In genomic region chr15:49323207-49323606, GRCh38 we compare ENCODE assay signal across 31 cellular contexts.
"Had no signal": no experiment of that assay in that cellular context is flagged by ENCODE, and none has a peak within 500 bp of the region (broad histone marks: within the 10 kb centered on the region; RNA-seq: fewer than 3 reads in every experiment).

No MANE protein-coding gene starts in this region.

- H3K36me3 ChIP-seq: cardiac muscle cell had no signal

- H2AFZ ChIP-seq: hepatocyte had no signal

- H3K4me1 ChIP-seq: right atrium auricular region, tibial nerve had no signal

- DNase-seq: activated CD4-positive, alpha-beta memory T cell treated with anti-CD3 and anti-CD28 coated beads for 36 hours; activated CD4-positive, alpha-beta T cell treated with anti-CD3 and anti-CD28 coated beads, Interleukin-2, amount 10 ng/mL, durations not matched to agents 24 days and 14 days; activated CD4-positive, CD25-positive, alpha-beta regulatory T cell treated with anti-CD3 and anti-CD28 coated beads, Interleukin-2, amount 50 U/mL, for 72 hours; activated CD8-positive, alpha-beta memory T cell treated with anti-CD3 and anti-CD28 coated beads, Interleukin-2, amount 50 U/mL, for 4 hours; activated gamma-delta T cell treated with Interleukin-2 at 50 U/mL for 16 hours; activated naive CD4-positive, alpha-beta T cell treated with anti-CD3 and anti-CD28 coated beads, Interleukin-2, amount 50 U/mL, for 16 hours; activated T-cell treated with anti-CD3 and anti-CD28 coated beads, Interleukin-2, amount 50 U/mL, for 1 hour; dorsolateral prefrontal cortex; effector memory CD4-positive, alpha-beta T cell; erythroblast; immature natural killer cell; kidney; left colon; mesenchymal stem cell; natural killer cell; stimulated activated CD4-positive, alpha-beta T cell treated with anti-CD3 and anti-CD28 coated beads, Interleukin-1b, Interleukin-23, amount 100 ng/mL, for 48 hours; stimulated activated CD4-positive, alpha-beta T cell treated with anti-CD3 and anti-CD28 coated beads, Interleukin-4, amount 100 ng/mL, for 4 hours; stimulated activated CD8-positive, alpha-beta memory T cell treated with anti-CD3 and anti-CD28 coated beads, Interleukin-4, amount 100 ng/mL, for 48 hours; stimulated activated naive B cell treated with anti-CD40 and anti-IgM and Interleukin-4, amounts not matched to agents 10 μg/mL and 1 μg/mL and 100 μg/mL, for 72 hours; T-helper 9 cell; WERI-Rb-1 had no signal

- H3K27me3 ChIP-seq: cardiac muscle cell, dorsolateral prefrontal cortex, gastroesophageal sphincter, hepatocyte, right atrium auricular region, tibial nerve had no signal

- H3K4me3 Mint-ChIP-seq: activated CD4-positive, alpha-beta memory T cell treated with anti-CD3 and anti-CD28 coated beads for 36 hours; activated CD4-positive, alpha-beta T cell treated with anti-CD3 and anti-CD28 coated beads, Interleukin-2, amount 10 ng/mL, durations not matched to agents 24 days and 14 days; activated T-helper 17 cell treated with anti-CD3 and anti-CD28 coated beads, Interleukin-2, amount 50 U/mL, for 72 hours; brain; immature natural killer cell; natural killer cell; stimulated activated naive B cell treated with anti-CD40 and anti-IgM and Interleukin-4, amounts not matched to agents 10 μg/mL and 1 μg/mL and 100 μg/mL, for 72 hours; T-helper 1 cell treated with Interleukin-12 subunit alpha and Interleukin-12 subunit beta and Interleukin-4 antibody, amounts not matched to agents 30 μg/mL and 1 μg/mL, for 36 hours had no signal

- H3K4me3 ChIP-seq: cardiac muscle cell, coronary artery, dorsolateral prefrontal cortex, gastroesophageal sphincter, hepatocyte, right atrium auricular region, smooth muscle cell, tibial nerve had no signal

- H3K4me2 ChIP-seq: hepatocyte, smooth muscle cell had no signal

- H3K4me1 Mint-ChIP-seq: activated CD4-positive, alpha-beta T cell treated with anti-CD3 and anti-CD28 coated beads, Interleukin-2, amount 10 ng/mL, durations not matched to agents 24 days and 14 days; stimulated activated naive B cell treated with anti-CD40 and anti-IgM and Interleukin-4, amounts not matched to agents 10 μg/mL and 1 μg/mL and 100 μg/mL, for 72 hours had no signal

- ATAC-seq: activated T-helper 17 cell treated with anti-CD3 and anti-CD28 coated beads, Interleukin-2, amount 50 U/mL, for 72 hours; gastroesophageal sphincter; left colon; natural killer cell; stimulated activated naive B cell treated with anti-CD40 and anti-IgM and Interleukin-4, amounts not matched to agents 10 μg/mL and 1 μg/mL and 100 μg/mL, for 72 hours had no signal

- H3K9me3 Mint-ChIP-seq: activated CD4-positive, alpha-beta memory T cell treated with anti-CD3 and anti-CD28 coated beads for 36 hours; activated CD4-positive, alpha-beta T cell treated with anti-CD3 and anti-CD28 coated beads, Interleukin-2, amount 10 ng/mL, durations not matched to agents 24 days and 14 days; activated T-helper 17 cell treated with anti-CD3 and anti-CD28 coated beads, Interleukin-2, amount 50 U/mL, for 72 hours; brain; immature natural killer cell; natural killer cell; stimulated activated naive B cell treated with anti-CD40 and anti-IgM and Interleukin-4, amounts not matched to agents 10 μg/mL and 1 μg/mL and 100 μg/mL, for 72 hours; T-helper 1 cell treated with Interleukin-12 subunit alpha and Interleukin-12 subunit beta and Interleukin-4 antibody, amounts not matched to agents 30 μg/mL and 1 μg/mL, for 36 hours had no signal

- H3K27me3 Mint-ChIP-seq: activated CD4-positive, alpha-beta memory T cell treated with anti-CD3 and anti-CD28 coated beads for 36 hours; activated CD4-positive, alpha-beta T cell treated with anti-CD3 and anti-CD28 coated beads, Interleukin-2, amount 10 ng/mL, durations not matched to agents 24 days and 14 days; activated T-helper 17 cell treated with anti-CD3 and anti-CD28 coated beads, Interleukin-2, amount 50 U/mL, for 72 hours; brain; stimulated activated naive B cell treated with anti-CD40 and anti-IgM and Interleukin-4, amounts not matched to agents 10 μg/mL and 1 μg/mL and 100 μg/mL, for 72 hours had no signal

- H3K9me3 ChIP-seq: gastroesophageal sphincter, right atrium auricular region, tibial nerve had no signal

- H3K27ac Mint-ChIP-seq: activated CD4-positive, alpha-beta memory T cell treated with anti-CD3 and anti-CD28 coated beads for 36 hours; activated CD4-positive, alpha-beta T cell treated with anti-CD3 and anti-CD28 coated beads, Interleukin-2, amount 10 ng/mL, durations not matched to agents 24 days and 14 days; activated T-helper 17 cell treated with anti-CD3 and anti-CD28 coated beads, Interleukin-2, amount 50 U/mL, for 72 hours; brain; natural killer cell; stimulated activated naive B cell treated with anti-CD40 and anti-IgM and Interleukin-4, amounts not matched to agents 10 μg/mL and 1 μg/mL and 100 μg/mL, for 72 hours had no signal

- H3K27ac ChIP-seq: cardiac muscle cell, coronary artery, dorsolateral prefrontal cortex, gastroesophageal sphincter, hepatocyte, right atrium auricular region, tibial nerve, WERI-Rb-1 had no signal

- H3K79me2 ChIP-seq: hepatocyte had no signal
